In the genomic region with DNA sequence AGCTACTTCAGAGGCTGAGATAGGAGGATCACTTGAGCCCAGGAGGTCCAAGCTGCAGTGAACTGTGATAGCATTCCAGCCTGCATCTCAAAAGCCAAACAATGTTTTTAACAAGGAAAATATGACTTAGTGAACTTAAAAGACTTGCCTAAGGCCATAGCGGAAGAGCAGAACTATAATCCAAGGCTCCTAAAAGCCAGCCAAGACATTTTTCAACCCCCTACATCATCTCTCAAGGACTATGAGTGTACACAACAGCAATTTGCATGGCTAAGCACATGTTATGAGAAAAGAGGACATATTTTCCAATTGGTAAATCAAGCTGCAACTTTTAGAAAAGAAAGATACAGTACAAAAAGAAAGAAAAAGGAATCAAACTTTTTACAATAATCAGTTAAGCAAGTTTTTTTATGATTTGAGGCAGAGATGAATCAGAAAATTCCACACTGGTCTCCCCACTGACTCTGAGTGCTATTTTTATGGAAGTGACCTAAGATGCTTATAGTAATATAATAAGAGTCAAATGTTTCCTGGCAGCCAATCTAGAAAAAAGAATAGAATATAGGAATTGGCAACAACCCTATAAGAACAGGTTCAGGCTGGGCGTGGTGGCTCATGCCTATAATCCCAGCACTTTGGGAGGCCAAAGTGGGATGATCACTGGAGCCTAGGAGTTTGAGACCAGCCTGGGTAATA, we compare ENCODE assay signal across 15 cellular contexts. TPM values are rescaled to one million over a fixed set of nuclear protein-coding genes. Genes with fewer than 3 reads are reported as not detected.
DNase-seq lines count a peak whose midpoint lies in the region; ATAC-seq and TF ChIP-seq lines count a peak whose summit lies in the region.
"Had no signal": no experiment of that assay in that cellular context is flagged by ENCODE, and none has a peak within 500 bp of the region (broad histone marks: within the 10 kb centered on the region; RNA-seq: fewer than 3 reads in every experiment).

No MANE protein-coding gene starts in this region.

- POLR2A ChIA-PET in IMR-90 (lab: Charles Lee; ENCODE audit: unreplicated experiment), result interaction anchor here (0.5 kb wide), 1 partner anchor 16 kb away, joined by 4 read pairs; no protein-coding TSS in a partner anchor

- no peak overlapping the region for H2BK15ac ChIP-seq in IMR-90 (ENCODE audit: low read depth, low read length)

- H3K27ac Mint-ChIP-seq in nephron progenitor cell, result peak overlapping the region; percentile 94
- H3K27ac Mint-ChIP-seq: activated CD4-positive, alpha-beta memory T cell treated with anti-CD3 and anti-CD28 coated beads for 36 hours; activated naive CD8-positive, alpha-beta T cell; B cell; memory B cell; T-helper 17 cell had no signal

- no peaks in the 10 kb centered on the region for H3K9me3 Mint-ChIP-seq in nephron progenitor cell
- H3K9me3 Mint-ChIP-seq: activated CD4-positive, alpha-beta memory T cell treated with anti-CD3 and anti-CD28 coated beads for 36 hours; memory B cell had no signal

- TF ChIP-seq POLR2A in IMR-90 (IDR thresholded peaks at IDR 0.05; ENCODE audit: low read depth, low read length), result no peak

- H3K27me3 ChIP-seq in ACC112 (ENCODE audit: insufficient read depth, low read length), result no peaks in the 10 kb centered on the region
- no peaks in the 10 kb centered on the region for H3K27me3 ChIP-seq in IMR-90 (ENCODE audit: control insufficient read depth, insufficient read depth, low read length)

- TF ChIP-seq CTCF in IMR-90 (conservative IDR thresholded peaks at IDR 0.05; ENCODE audit: low read depth, low read length) (no peak), nephron progenitor cell (IDR thresholded peaks at IDR 0.05) (no peak)

- BruUV-seq in IMR-90 (replicated peaks; lab: Mats Ljungman, UMichigan), result no TSS peak

- no peak overlapping the region for H3K23ac ChIP-seq in IMR-90 (ENCODE audit: low read depth, low read length)

- DNase-seq in IMR-90, result peak; percentile 62
- DNase-seq in dermis blood vessel endothelial cell, result peak; percentile 58
- DNase-seq in nephron progenitor cell, result no peak
- no peak for DNase-seq in NCI-H82 (lab: John Stamatoyannopoulos, UW)
- DNase-seq: activated CD4-positive, alpha-beta memory T cell treated with anti-CD3 and anti-CD28 coated beads for 36 hours; hypothalamus; NCI-H2107; T-helper 17 cell had no signal

- H2AFZ ChIP-seq in ACC112 (ENCODE audit: low read length, unreplicated experiment), result peak overlapping the region; percentile 81
- H2AFZ ChIP-seq in IMR-90 (replicated peaks; ENCODE audit: low read length, poor library complexity), result no peak overlapping the region

- peaks cover 22% of the 10 kb centered on the region for H3K4me1 Mint-ChIP-seq in nephron progenitor cell
- H3K4me1 Mint-ChIP-seq: memory B cell had no signal

- dilution Hi-C loops in IMR-90 (cut with HindIII; ENCODE audit: low sequenced_read_pairs, unreplicated experiment), result no loop called here

- ATAC-seq in IMR-90 (ENCODE audit: low read depth) (peak; percentile 72), GM21723 (IDR thresholded peaks at IDR 0.05; ENCODE audit: unreplicated experiment) (no peak), GM21367 (IDR thresholded peaks at IDR 0.05; ENCODE audit: unreplicated experiment) (no peak)
- ATAC-seq in activated CD4-positive, CD25-positive, alpha-beta regulatory T cell treated with anti-CD3 and anti-CD28 coated beads, Interleukin-2, amount 50 U/mL, for 24 hours, result no peak
- ATAC-seq: T-helper 17 cell had no signal

- H3K27ac ChIP-seq in ACC112 (ENCODE audit: low read depth, low read length) (peak overlapping the region; percentile 47; the same call in 1 of the 2 replicates), IMR-90 (ENCODE audit: insufficient read depth, low read length) (no peak overlapping the region)

- TF ChIP-seq RAD21 in IMR-90 (IDR thresholded peaks at IDR 0.05; ENCODE audit: low read length), result no peak

- H3K9ac ChIP-seq in IMR-90 (ENCODE audit: low read depth, low read length), result no peak overlapping the region

- H3K18ac ChIP-seq in IMR-90 (ENCODE audit: low read depth, low read length), result no peak overlapping the region

- in situ Hi-C loops in IMR-90 (cut with MboI; ENCODE audit: low sequenced_read_pairs), result no loop called here

- H3K56ac ChIP-seq in IMR-90 (ENCODE audit: extremely low read depth, insufficient read depth, low read length), result no peak overlapping the region

- no peaks in the 10 kb centered on the region for H3K79me1 ChIP-seq in IMR-90 (ENCODE audit: low read depth in 1 of 2, low read length in 2 of 2)

- no peak overlapping the region for H2BK120ac ChIP-seq in IMR-90 (ENCODE audit: low read depth, low read length)

- no peaks in the 10 kb centered on the region for H3K9me3 ChIP-seq in IMR-90 (ENCODE audit: control insufficient read depth, insufficient read depth, low read length)

- H3K4me3 ChIP-seq in ACC112 (ENCODE audit: low read depth, low read length), result no peak overlapping the region
- no peak overlapping the region for H3K4me3 ChIP-seq in IMR-90 (ENCODE audit: insufficient read depth, low read depth, low read length)

- no peak overlapping the region for H3K14ac ChIP-seq in IMR-90 (replicated peaks; ENCODE audit: low read depth, low read length)

- H3K9me1 ChIP-seq in IMR-90 (ENCODE audit: insufficient read depth, low read length), result no peaks in the 10 kb centered on the region

- no peak overlapping the region for H4K91ac ChIP-seq in IMR-90 (ENCODE audit: insufficient read depth, low read depth, low read length)

- no peak overlapping the region for H2AK5ac ChIP-seq in IMR-90 (ENCODE audit: low read depth, low read length)

- intact Hi-C loops in IMR-90 (cut with micrococcal nuclease), result no loop called here

- H3K4me1 ChIP-seq in ACC112 (ENCODE audit: control insufficient read depth, insufficient read depth, low read length, unreplicated experiment) (peaks cover 17% of the 10 kb centered on the region), IMR-90 (ENCODE audit: control insufficient read depth, insufficient read depth, low read length) (no peaks in the 10 kb centered on the region)

- H3K36me3 Mint-ChIP-seq in nephron progenitor cell (ENCODE audit: low read depth), result no peaks in the 10 kb centered on the region
- H3K36me3 Mint-ChIP-seq: activated CD4-positive, alpha-beta memory T cell treated with anti-CD3 and anti-CD28 coated beads for 36 hours; activated naive CD8-positive, alpha-beta T cell; memory B cell had no signal

- no peaks in the 10 kb centered on the region for H3K36me3 ChIP-seq in ACC112 (ENCODE audit: insufficient read depth, low read length)
- H3K36me3 ChIP-seq in IMR-90 (ENCODE audit: control insufficient read depth, insufficient read depth, low read length), result no peaks in the 10 kb centered on the region

- no peaks in the 10 kb centered on the region for H4K20me1 ChIP-seq in IMR-90 (ENCODE audit: insufficient read depth, low read length)

- no peak overlapping the region; the same call in 1 of the 2 replicates for H3K4me2 ChIP-seq in IMR-90 (ENCODE audit: low read depth, low read length)

- H4K5ac ChIP-seq in IMR-90 (ENCODE audit: low read depth, low read length), result no peak overlapping the region

- no peaks in the 10 kb centered on the region for H3K79me2 ChIP-seq in ACC112 (ENCODE audit: control insufficient read depth, insufficient read depth, low read length, unreplicated experiment)

- H4K8ac ChIP-seq in IMR-90 (ENCODE audit: low read depth in 2 of 2, low read length in 2 of 2), result no peak overlapping the region

- no peak overlapping the region for H2BK20ac ChIP-seq in IMR-90 (ENCODE audit: low read depth, low read length)

- CTCF ChIA-PET in IMR-90 (lab: Yijun Ruan, JAX), result no interaction called here

- no CpG with 5 or more reads among the region's 2 CpGs for WGBS in IMR-90 (ENCODE audit: extremely low coverage in 2 of 2, insufficient read length in 1 of 2), 2 experiments

- no peak overlapping the region for H2AK9ac ChIP-seq in IMR-90 (replicated peaks; ENCODE audit: low read depth, low read length, poor library complexity)

- no peaks in the 10 kb centered on the region for H3K27me3 Mint-ChIP-seq in nephron progenitor cell (ENCODE audit: low read depth, poor library complexity)
- H3K27me3 Mint-ChIP-seq: activated CD4-positive, alpha-beta memory T cell treated with anti-CD3 and anti-CD28 coated beads for 36 hours; activated naive CD8-positive, alpha-beta T cell; B cell; memory B cell; T-helper 17 cell had no signal

- H3K4me3 Mint-ChIP-seq in nephron progenitor cell, result no peak overlapping the region
- H3K4me3 Mint-ChIP-seq: activated CD4-positive, alpha-beta memory T cell treated with anti-CD3 and anti-CD28 coated beads for 36 hours; activated naive CD8-positive, alpha-beta T cell; B cell; memory B cell; T-helper 17 cell had no signal

- H2BK5ac ChIP-seq in IMR-90 (ENCODE audit: low read depth, low read length, poor library complexity, severe bottlenecking), result peak overlapping the region; percentile 7

- no peak overlapping the region for H3K4ac ChIP-seq in IMR-90 (ENCODE audit: low read depth, low read length)

TF ChIP-seq in IMR-90, 13 proteins besides CTCF, POLR2A, EP300 and RAD21 (continues in another document):
- TF ChIP-seq MXI1 (IDR thresholded peaks at IDR 0.05; ENCODE audit: borderline replicate concordance, low read depth, low read length) (no peak), SMC3 (IDR thresholded peaks at IDR 0.05; ENCODE audit: low read depth, low read length) (no peak), RFX5 (IDR thresholded peaks at IDR 0.05; ENCODE audit: low read depth, low read length) (no peak), RCOR1 (IDR thresholded peaks at IDR 0.05; ENCODE audit: insufficient replicate concordance, low read length) (no peak), MAZ (IDR thresholded peaks at IDR 0.05; ENCODE audit: borderline replicate concordance, low read depth, low read length) (no peak)
- TF ChIP-seq, protein P1, sequence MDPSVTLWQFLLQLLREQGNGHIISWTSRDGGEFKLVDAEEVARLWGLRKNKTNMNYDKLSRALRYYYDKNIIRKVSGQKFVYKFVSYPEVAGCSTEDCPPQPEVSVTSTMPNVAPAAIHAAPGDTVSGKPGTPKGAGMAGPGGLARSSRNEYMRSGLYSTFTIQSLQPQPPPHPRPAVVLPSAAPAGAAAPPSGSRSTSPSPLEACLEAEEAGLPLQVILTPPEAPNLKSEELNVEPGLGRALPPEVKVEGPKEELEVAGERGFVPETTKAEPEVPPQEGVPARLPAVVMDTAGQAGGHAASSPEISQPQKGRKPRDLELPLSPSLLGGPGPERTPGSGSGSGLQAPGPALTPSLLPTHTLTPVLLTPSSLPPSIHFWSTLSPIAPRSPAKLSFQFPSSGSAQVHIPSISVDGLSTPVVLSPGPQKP (IDR thresholded peaks at IDR 0.05; ENCODE audit: borderline replicate concordance, low read depth, low read length), result no peak

RNA-seq across cellular contexts. Expression of gene ACOT9, which starts 9.8 kb away (rescaled TPM):
- total RNA-seq in IMR-90 (2012; rRNA removed) (47.3 and 63.6 TPM in 2 replicates), dermis blood vessel endothelial cell (86.1 and 87.3 TPM in 2 replicates)
- polyA plus RNA-seq in IMR-90 (2012; rRNA removed), result 35.0 and 43.5 TPM in 2 replicates
- 7.8 and 12.3 TPM in 2 replicates for polyA plus RNA-seq in IMR-90 (2012; cell fraction: cytosol; rRNA removed)
- polyA plus RNA-seq in IMR-90 (2012; cell fraction: nucleus; rRNA removed; ENCODE audit: low replicate concordance), result 21.0 and 127 TPM in 2 replicates

RNA-seq across cellular contexts. Expression of gene SAT1, which starts 30.1 kb away (rescaled TPM):
- total RNA-seq in IMR-90 (2012; rRNA removed), result 55.9 and 112 TPM in 2 replicates
- polyA plus RNA-seq in IMR-90 (2012; rRNA removed), result 92.8 and 99.1 TPM in 2 replicates
- 19.5 and 34.3 TPM in 2 replicates for polyA plus RNA-seq in IMR-90 (2012; cell fraction: cytosol; rRNA removed)
- 284 and 1,941 TPM in 2 replicates for polyA plus RNA-seq in IMR-90 (2012; cell fraction: nucleus; rRNA removed; ENCODE audit: low replicate concordance)
- total RNA-seq in dermis blood vessel endothelial cell, result 305 and 422 TPM in 2 replicates

Comparison
In these comparisons a context has a peak if more than half of its experiments do, and no peak if none do; other contexts are left out.
1. DNase-seq: peak in IMR-90 (single experiment) and dermis blood vessel endothelial cell (single experiment); none in nephron progenitor cell (single experiment) and NCI-H82 (single experiment).